In the genomic region with DNA sequence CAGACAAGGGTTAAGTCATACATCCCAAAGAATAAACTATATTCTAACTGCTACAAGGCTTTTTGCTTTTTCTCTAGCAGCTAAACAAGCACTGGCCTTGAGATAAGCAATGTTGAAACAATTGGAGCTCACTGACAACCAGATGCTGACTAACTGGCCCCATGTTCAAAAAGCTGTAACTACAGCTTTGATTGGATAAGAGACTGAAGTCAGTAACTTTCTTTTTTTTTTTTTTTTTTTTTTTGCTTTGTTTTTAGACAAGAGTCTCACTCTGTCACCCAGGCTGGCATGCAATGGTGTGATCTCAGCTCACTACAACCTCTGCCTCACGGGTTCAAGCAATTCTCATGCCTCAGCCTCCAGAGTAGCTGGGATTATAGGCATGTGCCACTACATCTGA, we compare ENCODE assay signal across 27 cellular contexts. TPM values are rescaled to one million over a fixed set of nuclear protein-coding genes. Genes with fewer than 3 reads are reported as not detected.
"Had no signal": no experiment of that assay in that cellular context is flagged by ENCODE, and none has a peak within 500 bp of the region (broad histone marks: within the 10 kb centered on the region; RNA-seq: fewer than 3 reads in every experiment).

No MANE protein-coding gene starts in this region.

- H3K36me3 ChIP-seq: breast epithelium, SJSA1 had no signal

- H3K4me1 ChIP-seq: breast epithelium, SJSA1 had no signal

- H3K4me3 ChIP-seq: breast epithelium, SJSA1 had no signal

- H3K27ac ChIP-seq: breast epithelium, RWPE1, SJSA1, VCaP had no signal

- H3K9me3 ChIP-seq: breast epithelium, SJSA1 had no signal

- ATAC-seq: activated T-helper 17 cell treated with anti-CD3 and anti-CD28 coated beads, Interleukin-2, amount 50 U/mL, for 72 hours; Panc1; SK-N-SH treated with all-trans-retinoic acid at 6 μM for 48 hours had no signal

- H3K27me3 ChIP-seq: breast epithelium, SJSA1 had no signal

- DNase-seq: activated CD4-positive, alpha-beta memory T cell treated with anti-CD3 and anti-CD28 coated beads, Interleukin-2, amount 10 ng/mL, durations not matched to agents 7 days and 5 days; activated CD4-positive, alpha-beta T cell treated with anti-CD3 and anti-CD28 coated beads, Interleukin-2, amount 50 U/mL, for 1 hour; activated CD4-positive, CD25-positive, alpha-beta regulatory T cell; activated gamma-delta T cell; activated naive CD4-positive, alpha-beta T cell treated with anti-CD3 and anti-CD28 coated beads for 36 hours; activated T-cell treated with anti-CD3 and anti-CD28 coated beads for 4 hours; activated T-cell treated with anti-CD3 and anti-CD28 coated beads, Interleukin-2, amount 50 U/mL, for 48 hours; anterior cingulate cortex; Kasumi-1; NCI-H1092; NCI-H1417 treated with DMSO at 0.1 percent for 48 hours; NCI-H1694; NCI-H2029; NCI-H2107; NCI-H345; NCI-H510A; NCI-H526 treated with DMSO at 0.1 percent for 48 hours; NCI-H82; Right ventricle myocardium superior; SW 1271 had no signal

RNA-seq across cellular contexts. Expression of gene TMEM163, which starts 45.4 kb away (rescaled TPM):
- total RNA-seq: activated naive CD4-positive, alpha-beta T cell treated with anti-CD3 and anti-CD28 coated beads for 36 hours; SJSA1 had no signal
